In the genomic region with DNA sequence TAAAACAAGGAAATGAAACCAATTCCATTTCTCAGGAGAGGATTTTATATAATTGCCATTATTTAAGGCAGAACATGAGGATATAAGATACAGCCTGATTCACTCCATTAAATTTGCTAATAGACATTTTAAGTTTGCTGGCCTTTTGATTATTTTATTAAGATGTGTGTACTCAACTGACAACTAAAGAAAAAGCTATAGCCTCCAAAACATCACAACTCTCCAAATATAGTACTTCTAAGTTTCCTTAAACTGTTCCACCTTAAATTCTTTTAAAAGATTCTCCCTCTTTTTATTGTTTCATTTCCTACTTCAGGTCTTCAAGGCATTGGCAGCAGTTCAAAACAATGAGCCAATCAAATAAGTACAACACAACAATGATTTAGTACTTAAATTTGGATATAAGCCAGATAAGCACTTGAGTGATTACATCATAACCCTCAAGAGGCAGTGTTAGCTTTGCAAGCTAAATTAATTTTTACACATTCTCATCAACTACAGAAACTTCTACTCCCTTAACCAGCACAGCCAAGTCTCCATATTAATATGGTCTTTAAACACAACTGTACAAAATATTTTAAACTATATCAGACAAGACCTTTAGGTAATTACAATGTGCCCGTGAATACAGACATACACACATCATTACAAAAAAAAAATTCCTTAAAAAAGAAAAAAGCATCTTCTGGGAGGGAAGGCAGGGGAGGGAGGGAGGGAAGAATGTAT, we compare ENCODE assay signal across 8 cellular contexts.
DNase-seq lines count a peak whose midpoint lies in the region; ATAC-seq and TF ChIP-seq lines count a peak whose summit lies in the region.

No MANE protein-coding gene starts in this region.

- DNase-seq in DMS53 (lab: John Stamatoyannopoulos, UW) (peak; percentile 95), NCI-H1092 treated with DMSO at 0.1 percent for 48 hours (lab: John Stamatoyannopoulos, UW) (peak; percentile 75), SK-N-SH (peak; percentile 55), glomerular visceral epithelial cell (ENCODE audit: extremely low spot score) (peak; percentile 85), spleen (no peak), SKM-1 treated with dmso at 0.1 percent for 144 hours (lab: John Stamatoyannopoulos, UW; ENCODE audit: unreplicated experiment) (no peak)
- no peak for DNase-seq in activated CD4-positive, alpha-beta T cell treated with anti-CD3 and anti-CD28 coated beads, Interleukin-2, amount 50 U/mL, for 48 hours

- H3K27ac ChIP-seq in SK-N-SH (ENCODE audit: low read depth in 2 of 2, low read length in 1 of 2) (peak overlapping the region; percentile 43 to 48), spleen (peak overlapping the region in 5 of 8 donors; percentile 0 to 55 (median 11))

- H3K9ac ChIP-seq in SK-N-SH: no peak overlapping the region

- H2AFZ ChIP-seq in SK-N-SH (ENCODE audit: low read depth): no peak overlapping the region

- H3K36me3 ChIP-seq in SK-N-SH (replicated peaks in 1 of 2; ENCODE audit: control insufficient read depth in 1 of 2, insufficient read depth in 2 of 2, low read length in 1 of 2): peaks cover 4 to 20% of the 10 kb centered on the region in 2 experiments
- peaks cover 0 to 40% (median 13%) of the 10 kb centered on the region in 6 donors for H3K36me3 ChIP-seq in spleen

- H3K4me2 ChIP-seq in SK-N-SH: peak overlapping the region; percentile 11

- TF ChIP-seq CTCF in SK-N-SH (IDR thresholded peaks at IDR 0.05) (no peak), spleen (IDR thresholded peaks at IDR 0.05 in 8 of 11, conservative IDR thresholded peaks at IDR 0.05 in 3 of 11) (no peak)

- no peak; a peak in 1 of 4 replicates for TF ChIP-seq EP300 in SK-N-SH (IDR thresholded peaks at IDR 0.05; ENCODE audit: borderline replicate concordance in 1 of 2, low read depth in 1 of 2, low read length in 1 of 2)

- peaks cover 0 to 15% of the 10 kb centered on the region in 2 experiments; a peak in 2 of 4 replicates for H3K4me1 ChIP-seq in SK-N-SH (ENCODE audit: control insufficient read depth in 1 of 2, insufficient read depth in 2 of 2, low read depth in 1 of 2, low read length in 1 of 2)
- peaks cover 10 to 68% (median 25%) of the 10 kb centered on the region in 6 donors for H3K4me1 ChIP-seq in spleen

- H3K9me3 ChIP-seq in SK-N-SH: no peaks in the 10 kb centered on the region
- no peaks in the 10 kb centered on the region for H3K9me3 ChIP-seq in spleen

- H4K20me1 ChIP-seq in SK-N-SH (ENCODE audit: insufficient read depth): no peaks in the 10 kb centered on the region

- H3K27me3 ChIP-seq in SK-N-SH (ENCODE audit: insufficient read depth) (no peaks in the 10 kb centered on the region), spleen (replicated peaks in 1 of 7) (no peaks in the 10 kb centered on the region)

- POLR2A ChIA-PET in SK-N-SH (lab: Yijun Ruan, JAX): no interaction called here

- H3F3A ChIP-seq in SK-N-SH (replicated peaks; ENCODE audit: insufficient read depth): peaks cover 15% of the 10 kb centered on the region

- H3K4me3 ChIP-seq in SK-N-SH (ENCODE audit: low read depth in 2 of 2, low read length in 1 of 2): no peak overlapping the region; a peak in 1 of 4 replicates
- H3K4me3 ChIP-seq in spleen: peak overlapping the region in 1 of 8 donors; percentile 19

- CTCF ChIA-PET in SK-N-SH (lab: Yijun Ruan, JAX): interaction anchor here (0.6 to 3.5 kb wide), 12 partner anchors 10 to 496 kb away, joined by 3 to 15 read pairs (median 5); no protein-coding TSS in a partner anchor

- TF ChIP-seq POLR2A in spleen (IDR thresholded peaks at IDR 0.05): no peak

- 24% methylated on average over 1 of the region's 1 CpG for WGBS in SK-N-SH (ENCODE audit: low lambda C conversion rate)
- 43 to 59% (median 56%) methylated on average over 1 of the region's 1 CpG for WGBS in spleen, 5 donors

- ATAC-seq in GM21825 (IDR thresholded peaks at IDR 0.05; ENCODE audit: unreplicated experiment): no peak

- H3K9me2 ChIP-seq in SK-N-SH: no peaks in the 10 kb centered on the region

- peaks cover 50% of the 10 kb centered on the region for H3K79me2 ChIP-seq in SK-N-SH (ENCODE audit: insufficient read depth)

- intact Hi-C loops in spleen (cut with DNase I; ENCODE audit: low total_unique reads): no loop called here

- no peak for TF ChIP-seq RAD21 in SK-N-SH (IDR thresholded peaks at IDR 0.05; ENCODE audit: low read length)

TF ChIP-seq in SK-N-SH, 30 proteins besides CTCF, POLR2A, EP300 and RAD21:
- TF ChIP-seq POLR2AphosphoS5 (IDR thresholded peaks at IDR 0.05; ENCODE audit: low read depth, low read length): 0 out of 2 replicates have a peak, but pooled peaks have one; percentile 47
- no peak for TF ChIP-seq FOXJ3 (CRISPR knock-in tag; IDR thresholded peaks at IDR 0.05)
- TF ChIP-seq, protein P1, sequence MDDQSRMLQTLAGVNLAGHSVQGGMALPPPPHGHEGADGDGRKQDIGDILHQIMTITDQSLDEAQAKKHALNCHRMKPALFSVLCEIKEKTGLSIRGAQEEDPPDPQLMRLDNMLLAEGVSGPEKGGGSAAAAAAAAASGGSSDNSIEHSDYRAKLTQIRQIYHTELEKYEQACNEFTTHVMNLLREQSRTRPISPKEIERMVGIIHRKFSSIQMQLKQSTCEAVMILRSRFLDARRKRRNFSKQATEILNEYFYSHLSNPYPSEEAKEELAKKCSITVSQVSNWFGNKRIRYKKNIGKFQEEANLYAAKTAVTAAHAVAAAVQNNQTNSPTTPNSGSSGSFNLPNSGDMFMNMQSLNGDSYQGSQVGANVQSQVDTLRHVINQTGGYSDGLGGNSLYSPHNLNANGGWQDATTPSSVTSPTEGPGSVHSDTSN (IDR thresholded peaks at IDR 0.05): peak; percentile 86
- no peak for TF ChIP-seq RCOR1 (IDR thresholded peaks at IDR 0.05; ENCODE audit: low read length)
- TF ChIP-seq RFX5 (IDR thresholded peaks at IDR 0.05; ENCODE audit: low read length): no peak
- TF ChIP-seq TEAD4 (IDR thresholded peaks at IDR 0.05; ENCODE audit: borderline replicate concordance, insufficient read depth): no peak
- no peak for TF ChIP-seq MXI1 (IDR thresholded peaks at IDR 0.05; ENCODE audit: low read depth, low read length)
- peak; percentile 23; the same call in 1 of the 2 replicates for TF ChIP-seq TCF12 (IDR thresholded peaks at IDR 0.05)
- TF ChIP-seq GATA2 (CRISPR knock-in tag; IDR thresholded peaks at IDR 0.05): no peak; the same call in 1 of the 2 replicates
- TF ChIP-seq, protein P2, sequence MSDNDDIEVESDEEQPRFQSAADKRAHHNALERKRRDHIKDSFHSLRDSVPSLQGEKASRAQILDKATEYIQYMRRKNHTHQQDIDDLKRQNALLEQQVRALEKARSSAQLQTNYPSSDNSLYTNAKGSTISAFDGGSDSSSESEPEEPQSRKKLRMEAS (IDR thresholded peaks at IDR 0.05; ENCODE audit: low read depth): peak; percentile 36; the same call in 1 of the 2 replicates
- TF ChIP-seq, protein P3, sequence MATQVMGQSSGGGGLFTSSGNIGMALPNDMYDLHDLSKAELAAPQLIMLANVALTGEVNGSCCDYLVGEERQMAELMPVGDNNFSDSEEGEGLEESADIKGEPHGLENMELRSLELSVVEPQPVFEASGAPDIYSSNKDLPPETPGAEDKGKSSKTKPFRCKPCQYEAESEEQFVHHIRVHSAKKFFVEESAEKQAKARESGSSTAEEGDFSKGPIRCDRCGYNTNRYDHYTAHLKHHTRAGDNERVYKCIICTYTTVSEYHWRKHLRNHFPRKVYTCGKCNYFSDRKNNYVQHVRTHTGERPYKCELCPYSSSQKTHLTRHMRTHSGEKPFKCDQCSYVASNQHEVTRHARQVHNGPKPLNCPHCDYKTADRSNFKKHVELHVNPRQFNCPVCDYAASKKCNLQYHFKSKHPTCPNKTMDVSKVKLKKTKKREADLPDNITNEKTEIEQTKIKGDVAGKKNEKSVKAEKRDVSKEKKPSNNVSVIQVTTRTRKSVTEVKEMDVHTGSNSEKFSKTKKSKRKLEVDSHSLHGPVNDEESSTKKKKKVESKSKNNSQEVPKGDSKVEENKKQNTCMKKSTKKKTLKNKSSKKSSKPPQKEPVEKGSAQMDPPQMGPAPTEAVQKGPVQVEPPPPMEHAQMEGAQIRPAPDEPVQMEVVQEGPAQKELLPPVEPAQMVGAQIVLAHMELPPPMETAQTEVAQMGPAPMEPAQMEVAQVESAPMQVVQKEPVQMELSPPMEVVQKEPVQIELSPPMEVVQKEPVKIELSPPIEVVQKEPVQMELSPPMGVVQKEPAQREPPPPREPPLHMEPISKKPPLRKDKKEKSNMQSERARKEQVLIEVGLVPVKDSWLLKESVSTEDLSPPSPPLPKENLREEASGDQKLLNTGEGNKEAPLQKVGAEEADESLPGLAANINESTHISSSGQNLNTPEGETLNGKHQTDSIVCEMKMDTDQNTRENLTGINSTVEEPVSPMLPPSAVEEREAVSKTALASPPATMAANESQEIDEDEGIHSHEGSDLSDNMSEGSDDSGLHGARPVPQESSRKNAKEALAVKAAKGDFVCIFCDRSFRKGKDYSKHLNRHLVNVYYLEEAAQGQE (IDR thresholded peaks at IDR 0.05; ENCODE audit: low read depth, low read length): no peak
- TF ChIP-seq, protein P4, sequence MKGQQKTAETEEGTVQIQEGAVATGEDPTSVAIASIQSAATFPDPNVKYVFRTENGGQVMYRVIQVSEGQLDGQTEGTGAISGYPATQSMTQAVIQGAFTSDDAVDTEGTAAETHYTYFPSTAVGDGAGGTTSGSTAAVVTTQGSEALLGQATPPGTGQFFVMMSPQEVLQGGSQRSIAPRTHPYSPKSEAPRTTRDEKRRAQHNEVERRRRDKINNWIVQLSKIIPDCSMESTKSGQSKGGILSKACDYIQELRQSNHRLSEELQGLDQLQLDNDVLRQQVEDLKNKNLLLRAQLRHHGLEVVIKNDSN (IDR thresholded peaks at IDR 0.05; ENCODE audit: borderline replicate concordance, low read depth): no peak
- TF ChIP-seq RXRA (IDR thresholded peaks at IDR 0.05; ENCODE audit: borderline replicate concordance, low read depth): no peak
- TF ChIP-seq FOXM1 (IDR thresholded peaks at IDR 0.05; ENCODE audit: low read depth): peak; percentile 30; the same call in 1 of the 2 replicates
- TF ChIP-seq ELF1 (IDR thresholded peaks at IDR 0.05): peak; percentile 44; the same call in 1 of the 2 replicates
- TF ChIP-seq JUND (IDR thresholded peaks at IDR 0.05): peak; percentile 27
- 0 out of 2 replicates have a peak, but pooled peaks have one; percentile 3 for TF ChIP-seq FOSL2 (IDR thresholded peaks at IDR 0.05; ENCODE audit: borderline replicate concordance, low read depth)
- TF ChIP-seq NFIC (IDR thresholded peaks at IDR 0.05; ENCODE audit: borderline replicate concordance): peak; percentile 95
- TF ChIP-seq GABPA (IDR thresholded peaks at IDR 0.05; ENCODE audit: low read depth): no peak

Comparison
In these comparisons a context has a peak if more than half of its experiments do, and no peak if none do; other contexts are left out.
1. DNase-seq: peak in DMS53 (single experiment), NCI-H1092 treated with DMSO at 0.1 percent for 48 hours (single experiment), SK-N-SH (single experiment) and glomerular visceral epithelial cell (single experiment); none in spleen (single experiment), SKM-1 treated with dmso at 0.1 percent for 144 hours (single experiment) and activated CD4-positive, alpha-beta T cell treated with anti-CD3 and anti-CD28 coated beads, Interleukin-2, amount 50 U/mL, for 48 hours (0 of 2).